ENCODE assay signal across 22 cellular contexts in genomic region chr18:13513481-13513880, GRCh38.
"Had no signal": no experiment of that assay in that cellular context is flagged by ENCODE, and none has a peak within 500 bp of the region (broad histone marks: within the 10 kb centered on the region; RNA-seq: fewer than 3 reads in every experiment).

No MANE protein-coding gene starts in this region.

- H3K27ac Mint-ChIP-seq: activated CD8-positive, alpha-beta T cell treated with anti-CD3 and anti-CD28 coated beads, Interleukin-2, amount 10 ng/mL, durations not matched to agents 7 days and 5 days; activated naive CD4-positive, alpha-beta T cell treated with anti-CD3 and anti-CD28 coated beads, Interleukin-2, amount 50 U/mL, for 72 hours; neural progenitor cell; progenitor cell of endocrine pancreas; stimulated activated effector memory CD8-positive, alpha-beta T cell treated with anti-CD3 and anti-CD28 coated beads, Interleukin-12 subunit alpha, Interleukin-12 subunit beta, amount 100 ng/mL, for 72 hours had no signal

- H3K9ac ChIP-seq: neural progenitor cell had no signal

- H3K4me3 Mint-ChIP-seq: activated CD8-positive, alpha-beta T cell treated with anti-CD3 and anti-CD28 coated beads, Interleukin-2, amount 10 ng/mL, durations not matched to agents 7 days and 5 days; brain; neural progenitor cell; stimulated activated effector memory CD8-positive, alpha-beta T cell treated with anti-CD3 and anti-CD28 coated beads, Interleukin-12 subunit alpha, Interleukin-12 subunit beta, amount 100 ng/mL, for 72 hours had no signal

- H3K27me3 ChIP-seq: esophagus squamous epithelium, gastroesophageal sphincter, neural progenitor cell, suprapubic skin, transverse colon had no signal

- H3K36me3 ChIP-seq: esophagus squamous epithelium, neural progenitor cell, suprapubic skin, transverse colon had no signal

- H3K9me3 Mint-ChIP-seq: activated naive CD4-positive, alpha-beta T cell treated with anti-CD3 and anti-CD28 coated beads, Interleukin-2, amount 50 U/mL, for 72 hours had no signal

- H3K9me3 ChIP-seq: esophagus squamous epithelium, suprapubic skin, transverse colon had no signal

- H3K4me1 ChIP-seq: esophagus squamous epithelium, neural progenitor cell, transverse colon had no signal

- H3K4me3 ChIP-seq: esophagus squamous epithelium, gastroesophageal sphincter, lung, neural progenitor cell, skin epidermis, suprapubic skin, transverse colon had no signal

- ATAC-seq: gastroesophageal sphincter had no signal

- H3K27ac ChIP-seq: esophagus squamous epithelium, gastroesophageal sphincter, neural progenitor cell, suprapubic skin, transverse colon had no signal

- H3K27me3 Mint-ChIP-seq: brain; naive thymus-derived CD8-positive, alpha-beta T cell; progenitor cell of endocrine pancreas; stimulated activated naive CD8-positive, alpha-beta T cell treated with anti-CD3 and anti-CD28 coated beads, Interleukin-15, amount 100 ng/mL, for 72 hours; T-cell had no signal

- DNase-seq: activated CD4-positive, alpha-beta T cell treated with anti-CD3 and anti-CD28 coated beads for 1 hour; activated CD4-positive, alpha-beta T cell treated with anti-CD3 and anti-CD28 coated beads, Interleukin-2, amount 50 U/mL, for 1 hour; activated T-cell treated with anti-CD3 and anti-CD28 coated beads, Interleukin-2, amount 50 U/mL, for 1 hour; aorta; caudate nucleus; esophagus squamous epithelium; hypothalamus; naive thymus-derived CD8-positive, alpha-beta T cell; stimulated activated CD4-positive, alpha-beta T cell treated with anti-CD3 and anti-CD28 coated beads, Interleukin-1b, Interleukin-23, amount 100 ng/mL, for 48 hours; T-cell; transverse colon had no signal
